ENCODE assay signal across 9 cellular contexts in the genomic region with DNA sequence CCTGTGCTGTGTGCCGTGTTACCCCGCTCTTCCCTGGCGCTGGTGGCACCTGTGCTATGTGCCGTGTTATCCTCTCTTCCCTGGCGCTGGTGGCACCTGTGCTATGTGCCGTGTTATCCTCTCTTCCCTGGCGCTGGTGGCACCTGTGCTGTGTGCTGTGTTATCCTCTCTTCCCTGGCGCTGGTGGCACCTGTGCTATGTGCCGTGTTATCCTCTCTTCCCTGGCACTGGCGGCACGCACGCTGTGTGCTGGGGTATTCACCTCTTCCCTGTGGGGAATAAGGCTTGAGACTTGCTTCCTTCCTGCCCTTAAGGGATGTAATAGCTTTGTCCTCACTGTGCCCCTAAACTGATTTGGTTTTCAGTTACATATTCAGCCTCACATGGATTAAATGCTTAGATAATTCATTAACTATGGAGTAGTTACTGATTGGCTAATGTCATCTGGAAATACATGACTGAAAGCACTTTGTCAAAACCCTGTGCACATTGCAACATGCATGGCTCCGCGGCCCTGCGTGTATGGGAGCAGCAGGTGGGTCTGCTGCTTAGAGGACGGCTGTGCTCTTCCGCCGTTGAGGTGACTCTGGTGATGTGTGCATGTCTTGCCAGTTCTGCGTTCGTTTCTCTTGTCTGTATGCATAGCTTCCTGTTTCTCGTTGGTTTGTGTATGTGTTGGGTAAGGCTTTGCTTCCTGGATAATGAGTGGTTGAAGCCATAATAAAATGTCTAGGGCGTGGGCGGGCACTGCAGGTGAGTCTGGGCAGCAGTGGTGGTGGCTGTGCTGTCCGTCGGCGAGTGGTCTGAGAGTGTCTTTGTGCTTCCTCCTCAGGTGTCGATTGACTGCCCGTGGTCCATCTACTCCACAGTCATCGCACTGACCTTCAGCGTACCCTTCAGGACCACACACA. TPM values are rescaled to one million over a fixed set of nuclear protein-coding genes. Genes with fewer than 3 reads are reported as not detected.
DNase-seq lines count a peak whose midpoint lies in the region; ATAC-seq and TF ChIP-seq lines count a peak whose summit lies in the region.
"Had no signal": no experiment of that assay in that cellular context is flagged by ENCODE, and none has a peak within 500 bp of the region (broad histone marks: within the 10 kb centered on the region; RNA-seq: fewer than 3 reads in every experiment).

No MANE protein-coding gene starts in this region.

- H3K4me1 Mint-ChIP-seq in activated CD4-positive, alpha-beta T cell treated with anti-CD3 and anti-CD28 coated beads for 36 hours: peaks cover 61% of the 10 kb centered on the region

- POLR2A ChIA-PET in activated CD4-positive, alpha-beta T cell treated with anti-CD3 and anti-CD28 coated beads for 36 hours (lab: Charles Lee): no interaction called here

- H3K9ac ChIP-seq in Karpas-422 (ENCODE audit: low read length): no peak overlapping the region

- no peak for TF ChIP-seq CTCF in stomach (IDR thresholded peaks at IDR 0.05)

- H4K20me1 ChIP-seq in Karpas-422 (ENCODE audit: insufficient read depth, low read depth, low read length): peaks cover 5% of the 10 kb centered on the region; the same call in 1 of the 2 replicates

- H3K9me3 ChIP-seq in stomach: no peaks in the 10 kb centered on the region
- H3K9me3 ChIP-seq in Karpas-422 (ENCODE audit: low read length): no peaks in the 10 kb centered on the region
- H3K9me3 ChIP-seq: A549 had no signal

- CTCF ChIA-PET in activated CD4-positive, alpha-beta T cell treated with anti-CD3 and anti-CD28 coated beads for 36 hours (lab: Charles Lee): no interaction called here

- no peaks in the 10 kb centered on the region for H3K27me3 Mint-ChIP-seq in activated CD4-positive, alpha-beta T cell treated with anti-CD3 and anti-CD28 coated beads for 36 hours

- H3K36me3 Mint-ChIP-seq in activated CD4-positive, alpha-beta T cell treated with anti-CD3 and anti-CD28 coated beads for 36 hours (ENCODE audit: low read depth): peaks cover 65% of the 10 kb centered on the region

- H3K9me2 ChIP-seq in Karpas-422 (replicated peaks; ENCODE audit: insufficient read depth, low read length): no peaks in the 10 kb centered on the region

- no peak overlapping the region for H3K4me2 ChIP-seq in Karpas-422 (ENCODE audit: low read depth, low read length, poor library complexity, severe bottlenecking)
- H3K4me2 ChIP-seq: A549 had no signal

- H3K36me3 ChIP-seq in stomach: peaks cover 49 to 99% (median 97%) of the 10 kb centered on the region in 4 donors
- peaks cover 5% of the 10 kb centered on the region; the same call in 1 of the 2 replicates for H3K36me3 ChIP-seq in Karpas-422 (ENCODE audit: insufficient read depth, low read length)

- intact Hi-C loops in activated CD4-positive, alpha-beta T cell treated with anti-CD3 and anti-CD28 coated beads for 36 hours (cut with DNase I, micrococcal nuclease): loop anchor here in 1 of 2 experiments (10.0 kb wide), 1 partner anchor 274 kb away; no protein-coding TSS in a partner anchor
- intact Hi-C loops in stomach (cut with DNase I; ENCODE audit: low total_unique reads): no loop called here

- peak overlapping the region; percentile 87 for H3K27ac Mint-ChIP-seq in activated CD4-positive, alpha-beta T cell treated with anti-CD3 and anti-CD28 coated beads for 36 hours

- 76 to 92% (median 85%) methylated on average over 29 to 30 of the region's 30 CpGs for WGBS in stomach, 5 donors

- ATAC-seq in activated CD4-positive, alpha-beta T cell treated with anti-CD3 and anti-CD28 coated beads for 36 hours: peak; percentile 70
- ATAC-seq: A549 had no signal

- no peak for TF ChIP-seq EP300 in stomach (IDR thresholded peaks at IDR 0.05)

- H3K27me3 ChIP-seq in stomach: no peaks in the 10 kb centered on the region
- H3K27me3 ChIP-seq in Karpas-422 (ENCODE audit: low read length): no peaks in the 10 kb centered on the region

- no peak for TF ChIP-seq POLR2A in stomach (IDR thresholded peaks at IDR 0.05)

- peak; percentile 44 for DNase-seq in activated CD4-positive, alpha-beta T cell treated with anti-CD3 and anti-CD28 coated beads for 36 hours
- no peak for DNase-seq in activated CD4-positive, alpha-beta T cell treated with anti-CD3 and anti-CD28 coated beads, Interleukin-2, amount 50 U/mL, for 48 hours
- DNase-seq in T-helper 2 cell (peak in 3 of 5 experiments; percentile 29 to 91 (median 70)), germinal center (ENCODE audit: low spot score) (peak; percentile 54), stomach (peak; percentile 25), NCI-H2227 (lab: John Stamatoyannopoulos, UW; ENCODE audit: unreplicated experiment) (no peak), NCI-H146 (lab: John Stamatoyannopoulos, UW) (no peak), Karpas-422 (no peak)

- H3K27ac ChIP-seq in stomach: peak overlapping the region in 2 of 5 donors; percentile 16 to 20
- no peak overlapping the region for H3K27ac ChIP-seq in Karpas-422 (ENCODE audit: low read length)
- H3K27ac ChIP-seq: A549 had no signal

- no peaks in the 10 kb centered on the region for H3K9me3 Mint-ChIP-seq in activated CD4-positive, alpha-beta T cell treated with anti-CD3 and anti-CD28 coated beads for 36 hours (ENCODE audit: low read depth)

- H3K4me3 ChIP-seq in stomach (no peak overlapping the region), Karpas-422 (ENCODE audit: low read length) (no peak overlapping the region)
- H3K4me3 ChIP-seq: A549 had no signal

- H2AFZ ChIP-seq in Karpas-422 (ENCODE audit: low read length): no peak overlapping the region

- H3K4me3 Mint-ChIP-seq in activated CD4-positive, alpha-beta T cell treated with anti-CD3 and anti-CD28 coated beads for 36 hours: no peak overlapping the region

- no peaks in the 10 kb centered on the region for H3K79me2 ChIP-seq in Karpas-422 (ENCODE audit: low read length)

- H3K4me1 ChIP-seq in stomach (peaks cover 11 to 54% (median 27%) of the 10 kb centered on the region in 4 donors), Karpas-422 (ENCODE audit: low read length) (no peaks in the 10 kb centered on the region)
- H3K4me1 ChIP-seq: A549 had no signal

RNA-seq across cellular contexts. Expression of a gene that starts 17.9 kb away (rescaled TPM):
- total RNA-seq in activated CD4-positive, alpha-beta T cell treated with anti-CD3 and anti-CD28 coated beads for 36 hours: 10 to 100 TPM; 28.9 to 54.1 TPM
- total RNA-seq in stomach: 10 to 100 TPM in 2 of 5 donors, 1 to 10 TPM in 2, not detected in 1; 4.6 to 29.2 (median 14.7) TPM
- 10 to 100 TPM in 1 of 3 donors, 1 to 10 TPM in 2; 2.4 to 15.3 (median 6.3) TPM for polyA plus RNA-seq in stomach
- 0.29 and 1.0 TPM in 2 replicates for total RNA-seq in Karpas-422 (2014; rRNA removed; shearing (Covaris generic); ENCODE audit: low replicate concordance)

RNA-seq across cellular contexts. Expression of a gene that starts 44.2 kb away (rescaled TPM):
- total RNA-seq in activated CD4-positive, alpha-beta T cell treated with anti-CD3 and anti-CD28 coated beads for 36 hours: 10 to 100 TPM; 30.3 to 43.2 TPM
- 10 to 100 TPM in 3 of 5 donors, 1 to 10 TPM in 2; 9.6 to 40.6 (median 14.5) TPM for total RNA-seq in stomach
- polyA plus RNA-seq in stomach: 10 to 100 TPM in 2 of 3 donors, 1 to 10 TPM in 1; 5.6 to 49.3 (median 15.1) TPM
- 3.1 and 14.9 TPM in 2 replicates for total RNA-seq in Karpas-422 (2014; rRNA removed; shearing (Covaris generic); ENCODE audit: low replicate concordance)

Comparison
In these comparisons a context has a peak if more than half of its experiments do, and no peak if none do; other contexts are left out.
1. DNase-seq: peak in activated CD4-positive, alpha-beta T cell treated with anti-CD3 and anti-CD28 coated beads for 36 hours (single experiment), T-helper 2 cell (3 of 5), germinal center (single experiment) and stomach (single experiment); none in activated CD4-positive, alpha-beta T cell treated with anti-CD3 and anti-CD28 coated beads, Interleukin-2, amount 50 U/mL, for 48 hours (0 of 2), NCI-H2227 (single experiment), NCI-H146 (single experiment) and Karpas-422 (single experiment).